19 cellular contexts compared by ENCODE assay signal in the genomic region with DNA sequence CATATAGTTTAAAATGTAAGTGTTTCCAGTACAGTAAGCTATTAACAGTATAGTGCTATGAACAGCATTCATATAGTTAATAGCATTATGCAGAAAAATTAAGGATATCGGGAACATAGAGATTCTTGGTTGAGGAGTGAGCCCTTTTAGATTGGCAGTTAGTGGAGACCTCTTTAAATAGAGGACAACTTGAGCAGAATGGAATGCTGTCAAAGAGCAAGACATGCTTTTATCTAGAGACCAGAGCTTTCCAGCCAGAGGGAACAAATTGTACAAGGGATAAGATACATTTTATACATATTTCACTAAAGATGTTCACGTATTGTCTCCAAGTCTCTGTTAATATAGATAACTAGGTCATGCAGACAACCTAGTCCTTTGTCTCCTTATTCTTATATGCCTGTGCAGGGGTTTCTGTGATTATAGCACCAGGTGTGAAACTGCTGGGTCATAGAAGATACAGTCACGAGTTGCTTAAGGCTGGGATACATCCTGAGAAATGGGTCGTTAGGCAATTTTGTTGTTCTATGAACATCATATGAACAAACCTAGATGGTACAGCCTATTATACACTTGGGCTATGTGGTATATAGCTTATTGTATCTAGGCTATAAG.
"Had no signal": no experiment of that assay in that cellular context is flagged by ENCODE, and none has a peak within 500 bp of the region (broad histone marks: within the 10 kb centered on the region; RNA-seq: fewer than 3 reads in every experiment).

No MANE protein-coding gene starts in this region.

- H3K4me1 ChIP-seq: SJCRH30 had no signal

- H3K9me3 ChIP-seq: MG63, SJCRH30 had no signal

- H3K36me3 ChIP-seq: MG63 had no signal

- H3K4me3 ChIP-seq: MG63, SJCRH30 had no signal

- H3K27ac ChIP-seq: SJCRH30 had no signal

- FAIRE-seq: RCC 7860 had no signal

- DNase-seq: Karpas-422, KG1, MG63, NCI-H1092 treated with DMSO at 0.1 percent for 48 hours, NCI-H1436, NCI-H187, NCI-H2029, NCI-H2081 treated with DMSO at 0.1 percent for 48 hours, NCI-H2171, NCI-H226, NCI-H446, NCI-H510A, NCI-H524 treated with DMSO at 0.1 percent for 48 hours, NCI-H69, NCI-H774, RPMI8226, SHP77 treated with DMSO at 0.1 percent for 48 hours, SJCRH30 had no signal

- H3K27me3 ChIP-seq: MG63, SJCRH30 had no signal
